ENCODE assay signal across 14 cellular contexts in the genomic region with DNA sequence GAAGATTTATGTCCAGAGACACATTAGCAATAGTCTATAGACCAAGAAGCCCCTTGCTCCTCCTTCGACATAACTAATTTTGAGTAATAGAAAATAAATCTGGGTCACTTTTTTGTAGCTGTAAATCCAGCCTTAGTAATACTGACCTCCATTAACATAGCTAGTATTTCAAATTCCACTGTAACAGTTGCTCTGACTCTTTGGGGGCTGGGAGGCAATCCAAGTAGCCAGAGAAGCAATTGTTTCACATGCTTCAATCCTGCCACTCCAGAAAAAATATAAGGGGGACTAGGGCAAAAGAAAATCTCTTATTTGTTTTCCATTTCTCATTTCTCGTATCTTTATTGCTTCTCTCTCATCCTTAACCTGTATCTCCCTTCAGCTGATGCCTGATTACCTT.
A peak's percentile ranks its signal among the peaks of the same experiment; 100 is the strongest.
DNase-seq lines count a peak whose midpoint lies in the region; ATAC-seq, FAIRE-seq and TF ChIP-seq lines count a peak whose summit lies in the region.
"Had no signal": no experiment of that assay in that cellular context is flagged by ENCODE, and none has a peak within 500 bp of the region (broad histone marks: within the 10 kb centered on the region; RNA-seq: fewer than 3 reads in every experiment).

No MANE protein-coding gene starts in this region.

- no peak for TF ChIP-seq CTCF in AG10803 (conservative IDR thresholded peaks at IDR 0.05; ENCODE audit: low read length)
- TF ChIP-seq CTCF in GM23338 (conservative IDR thresholded peaks at IDR 0.05; ENCODE audit: low read depth in 2 of 2): no peak

- no peaks in the 10 kb centered on the region for H3K27me3 ChIP-seq in GM23338 (ENCODE audit: insufficient read depth)
- H3K27me3 ChIP-seq: left lung had no signal

- peaks cover 5% of the 10 kb centered on the region for H3K27me3 Mint-ChIP-seq in GM23338 (ENCODE audit: insufficient read depth, low read depth, poor library complexity)

- no peak overlapping the region for H2AFZ ChIP-seq in GM23338
- H2AFZ ChIP-seq: parathyroid adenoma had no signal

- peak; percentile 54 for DNase-seq in AG10803 (ENCODE audit: low read depth)
- DNase-seq in GM23338 (ENCODE audit: low spot score): no peak
- DNase-seq in astrocyte of the hippocampus (ENCODE audit: low read depth, low spot score): peak; percentile 55
- peak; percentile 21 for DNase-seq in midbrain (lab: John Stamatoyannopoulos, UW)
- no peak for DNase-seq in HTR-8/SVneo (ENCODE audit: insufficient read length, low spot score)
- DNase-seq in NCI-H146 treated with DMSO at 0.1 percent for 48 hours (lab: John Stamatoyannopoulos, UW; ENCODE audit: unreplicated experiment): no peak
- no peak for DNase-seq in Right ventricle myocardium superior
- DNase-seq: DND-41; left lung; NCI-H2107; stimulated activated CD4-positive, alpha-beta T cell treated with anti-CD3 and anti-CD28 coated beads, Interleukin-15, amount 100 ng/mL, for 24 hours had no signal

- no peak overlapping the region for H3K4me3 Mint-ChIP-seq in GM23338

- H4K20me1 ChIP-seq in GM23338 (replicated peaks; ENCODE audit: insufficient read depth): no peaks in the 10 kb centered on the region

- no peaks in the 10 kb centered on the region; the same call in 2 of the 3 replicates for H3K9me3 Mint-ChIP-seq in GM23338

- peak overlapping the region; percentile 64; the same call in 1 of the 2 replicates for H3K27ac ChIP-seq in GM23338 (ENCODE audit: low read depth)
- H3K27ac ChIP-seq: left lung, parathyroid adenoma, VCaP had no signal

- peaks cover 60% of the 10 kb centered on the region for H3K4me1 Mint-ChIP-seq in GM23338

- no peaks in the 10 kb centered on the region for H3K36me3 ChIP-seq in GM23338 (ENCODE audit: insufficient read depth)
- H3K36me3 ChIP-seq: left lung had no signal

- ATAC-seq in GM23338: no peak
- ATAC-seq in HG03135 (IDR thresholded peaks at IDR 0.05; ENCODE audit: unreplicated experiment): no peak
- no peak for ATAC-seq in Right ventricle myocardium superior (ENCODE audit: poor library complexity)

- H3K4me3 ChIP-seq in AG10803 (ENCODE audit: low read length): no peak overlapping the region
- H3K4me3 ChIP-seq in GM23338: no peak overlapping the region
- H3K4me3 ChIP-seq: left lung had no signal

- H3F3A ChIP-seq in GM23338 (replicated peaks; ENCODE audit: low read depth): no peaks in the 10 kb centered on the region

- H3K36me3 Mint-ChIP-seq in GM23338 (ENCODE audit: low read depth): no peaks in the 10 kb centered on the region; the same call in 2 of the 3 replicates

- H3K27ac Mint-ChIP-seq in GM23338: no peak overlapping the region; the same call in 1 of the 2 replicates

- peak overlapping the region; percentile 8; the same call in 1 of the 2 replicates for H3K4me2 ChIP-seq in GM23338

- H3K4me1 ChIP-seq in GM23338 (ENCODE audit: insufficient read depth): peaks cover 46% of the 10 kb centered on the region

- no peak for FAIRE-seq in HTR-8/SVneo (lab: Jason Lieb, UNC)

- peaks cover 12% of the 10 kb centered on the region for H3K9me2 ChIP-seq in GM23338 (ENCODE audit: insufficient read depth)

- intact Hi-C loops in Right ventricle myocardium superior (cut with DNase I): no loop called here

- no peaks in the 10 kb centered on the region for H3K79me2 ChIP-seq in GM23338 (replicated peaks; ENCODE audit: insufficient read depth)
- H3K79me2 ChIP-seq: parathyroid adenoma had no signal

TF ChIP-seq in GM23338, 12 proteins besides CTCF, POLR2A, EP300 and RAD21:
- no peak for TF ChIP-seq REST (IDR thresholded peaks at IDR 0.05; ENCODE audit: unreplicated experiment)

Comparison
In these comparisons a context has a peak if more than half of its experiments do, and no peak if none do; other contexts are left out.
1. DNase-seq: peak in AG10803 (single experiment), astrocyte of the hippocampus (single experiment) and midbrain (single experiment); none in GM23338 (single experiment), HTR-8/SVneo (single experiment), NCI-H146 treated with DMSO at 0.1 percent for 48 hours (single experiment) and Right ventricle myocardium superior (single experiment).